Comparison of ENCODE assay signal across 23 cellular contexts in genomic region chr13:24087611-24088235, GRCh38.
DNase-seq lines count a peak whose midpoint lies in the region; ATAC-seq and TF ChIP-seq lines count a peak whose summit lies in the region.
"Had no signal": no experiment of that assay in that cellular context is flagged by ENCODE, and none has a peak within 500 bp of the region (broad histone marks: within the 10 kb centered on the region; RNA-seq: fewer than 3 reads in every experiment).

No MANE protein-coding gene starts in this region.

- TF ChIP-seq EP300 in Ishikawa (IDR thresholded peaks at IDR 0.05; ENCODE audit: borderline replicate concordance) (no peak), ovary (IDR thresholded peaks at IDR 0.05) (no peak)

- no peaks in the 10 kb centered on the region for H3K9me3 ChIP-seq in ovary
- H3K9me3 ChIP-seq: vagina had no signal

- H3K27me3 ChIP-seq in ovary: no peaks in the 10 kb centered on the region
- H3K27me3 ChIP-seq: vagina had no signal

- H3K36me3 ChIP-seq in ovary: no peaks in the 10 kb centered on the region
- H3K36me3 ChIP-seq: vagina had no signal

- TF ChIP-seq CTCF in choroid plexus epithelial cell (conservative IDR thresholded peaks at IDR 0.05; ENCODE audit: low read depth, low read length): no peak
- no peak for TF ChIP-seq CTCF in ovary (IDR thresholded peaks at IDR 0.05)

- no peak for TF ChIP-seq POLR2A in ovary (IDR thresholded peaks at IDR 0.05)

- peak overlapping the region in 1 of 2 donors; percentile 28 for H3K27ac ChIP-seq in ovary
- H3K27ac ChIP-seq: vagina had no signal

- intact Hi-C loops in left colon (cut with DNase I, micrococcal nuclease): no loop called here
- intact Hi-C loops in ovary (cut with DNase I): loop anchor here in 1 of 4 donors (5.0 kb wide), 1 partner anchor 70 kb away; no protein-coding TSS in a partner anchor

- ATAC-seq in left colon (peak; percentile 97), HG03469 (IDR thresholded peaks at IDR 0.05; ENCODE audit: unreplicated experiment) (no peak)

- peaks cover 15% of the 10 kb centered on the region for H3K4me1 ChIP-seq in ovary (ENCODE audit: insufficient read depth)

- no peak for TF ChIP-seq RAD21 in Ishikawa (IDR thresholded peaks at IDR 0.05; ENCODE audit: low read depth)

- H3K4me3 ChIP-seq in choroid plexus epithelial cell (ENCODE audit: low read depth, low read length) (no peak overlapping the region), ovary (no peak overlapping the region)
- H3K4me3 ChIP-seq: vagina had no signal

- DNase-seq in choroid plexus epithelial cell (ENCODE audit: low read depth): peak; percentile 42
- peak; percentile 66 to 72 for DNase-seq in left colon
- DNase-seq in ovary: peak in 4 of 5 donors; percentile 47 to 59 (median 52)
- no peak for DNase-seq in NCI-H2107 treated with DMSO at 0.1 percent for 48 hours (lab: John Stamatoyannopoulos, UW; ENCODE audit: unreplicated experiment)
- no peak for DNase-seq in NCI-H1105 (lab: John Stamatoyannopoulos, UW)
- no peak for DNase-seq in GOT3 (lab: John Stamatoyannopoulos, UW)
- DNase-seq: activated CD4-positive, alpha-beta memory T cell treated with anti-CD3 and anti-CD28 coated beads, Interleukin-2, amount 10 ng/mL, durations not matched to agents 7 days and 5 days; activated CD4-positive, CD25-positive, alpha-beta regulatory T cell; activated T-cell treated with anti-CD3 and anti-CD28 coated beads for 4 hours; anterior cingulate cortex; C1 segment of cervical spinal cord; cerebellar nuclear complex; effector CD8-positive, alpha-beta T cell; Karpas-422; NCI-H1048; NCI-H2081 treated with DMSO at 0.1 percent for 48 hours; NCI-H510A treated with DMSO at 0.1 percent for 48 hours; nucleus accumbens; retina; T-helper 9 cell had no signal

- 19 to 24% (median 23%) methylated on average over 6 of the region's 6 CpGs for WGBS in ovary, 3 donors

TF ChIP-seq in Ishikawa, 13 proteins besides CTCF, POLR2A, EP300 and RAD21:
- TF ChIP-seq EGR1 (IDR thresholded peaks at IDR 0.05) (no peak), NFIC (IDR thresholded peaks at IDR 0.05) (peak; percentile 20; the same call in 1 of the 2 replicates)

Comparison
In these comparisons a context has a peak if more than half of its experiments do, and no peak if none do; other contexts are left out.
1. DNase-seq: peak in choroid plexus epithelial cell (single experiment), left colon (2 of 2) and ovary (4 of 5); none in NCI-H2107 treated with DMSO at 0.1 percent for 48 hours (single experiment), NCI-H1105 (single experiment) and GOT3 (single experiment).